7 cellular contexts compared by ENCODE assay signal in genomic region chr22:25362215-25362882, GRCh38.
DNase-seq lines count a peak whose midpoint lies in the region; ATAC-seq and TF ChIP-seq lines count a peak whose summit lies in the region.

No MANE protein-coding gene starts in this region.

- peak; percentile 27 for DNase-seq in GM06990 (ENCODE audit: extremely low read depth, insufficient read length)
- DNase-seq in MM.1S, result peak; percentile 28
- peak; percentile 45 for DNase-seq in activated CD4-positive, CD25-positive, alpha-beta regulatory T cell treated with anti-CD3 and anti-CD28 coated beads, Interleukin-2, amount 50 U/mL, for 16 hours (ENCODE audit: low read depth, low spot score)
- peak in 45 of 61 donors; percentile 3 to 65 (median 21) for DNase-seq in caudate nucleus (lab: John Stamatoyannopoulos, UW)
- DNase-seq in left colon, result peak; percentile 46 to 78
- peak; percentile 68 for DNase-seq in stimulated activated CD4-positive, alpha-beta T cell treated with anti-CD3 and anti-CD28 coated beads, Interleukin-4, amount 100 ng/mL, for 1 hour
- no peak for DNase-seq in GDM1 (lab: John Stamatoyannopoulos, UW)

- H3K4me3 ChIP-seq in GM06990 (replicated peaks; ENCODE audit: low read depth, low read length) (no peak overlapping the region), MM.1S (ENCODE audit: low read length) (no peak overlapping the region)

- H4K20me1 ChIP-seq in MM.1S (ENCODE audit: insufficient read depth, low read length), result no peaks in the 10 kb centered on the region

- TF ChIP-seq CTCF in GM06990 (IDR thresholded peaks at IDR 0.05; ENCODE audit: insufficient read depth, low read length, poor library complexity, severe bottlenecking) (peak; percentile 90), MM.1S (IDR thresholded peaks at IDR 0.05; ENCODE audit: low read length) (peak; percentile 88)

- no peaks in the 10 kb centered on the region for H3K4me1 ChIP-seq in MM.1S (ENCODE audit: low read length)

- no peak overlapping the region for H2AFZ ChIP-seq in MM.1S (ENCODE audit: low read length)

- H3F3A ChIP-seq in MM.1S (ENCODE audit: insufficient read depth, low read length), result no peaks in the 10 kb centered on the region

- H3K9me3 ChIP-seq in MM.1S (replicated peaks; ENCODE audit: insufficient read depth, low read length), result no peaks in the 10 kb centered on the region

- no peaks in the 10 kb centered on the region for H3K79me2 ChIP-seq in MM.1S (ENCODE audit: low read length)

- intact Hi-C loops in left colon (cut with DNase I, micrococcal nuclease), result no loop called here

- no peak overlapping the region for H3K27ac ChIP-seq in MM.1S (ENCODE audit: low read length)
- H3K27ac ChIP-seq in caudate nucleus (ENCODE audit: low read depth, low read length), result no peak overlapping the region

- H3K4me2 ChIP-seq in MM.1S (ENCODE audit: low read depth, low read length), result no peak overlapping the region

- ATAC-seq in left colon, result peak; percentile 31

- no peaks in the 10 kb centered on the region for H3K9me2 ChIP-seq in MM.1S (replicated peaks; ENCODE audit: insufficient read depth, low read length)

- no peaks in the 10 kb centered on the region for H3K27me3 ChIP-seq in GM06990 (replicated peaks; ENCODE audit: control insufficient read depth, insufficient read depth, low read length)
- H3K27me3 ChIP-seq in MM.1S (replicated peaks; ENCODE audit: insufficient read depth, low read length), result peaks cover 3% of the 10 kb centered on the region; the same call in 1 of the 2 replicates

- no peak overlapping the region for H3K9ac ChIP-seq in MM.1S (ENCODE audit: low read length)

- peaks cover 4% of the 10 kb centered on the region for H3K36me3 ChIP-seq in GM06990 (ENCODE audit: control insufficient read depth, insufficient read depth, low read length)
- H3K36me3 ChIP-seq in MM.1S (replicated peaks; ENCODE audit: insufficient read depth, low read length), result no peaks in the 10 kb centered on the region
